7 cellular contexts compared by ENCODE assay signal in the genomic region with DNA sequence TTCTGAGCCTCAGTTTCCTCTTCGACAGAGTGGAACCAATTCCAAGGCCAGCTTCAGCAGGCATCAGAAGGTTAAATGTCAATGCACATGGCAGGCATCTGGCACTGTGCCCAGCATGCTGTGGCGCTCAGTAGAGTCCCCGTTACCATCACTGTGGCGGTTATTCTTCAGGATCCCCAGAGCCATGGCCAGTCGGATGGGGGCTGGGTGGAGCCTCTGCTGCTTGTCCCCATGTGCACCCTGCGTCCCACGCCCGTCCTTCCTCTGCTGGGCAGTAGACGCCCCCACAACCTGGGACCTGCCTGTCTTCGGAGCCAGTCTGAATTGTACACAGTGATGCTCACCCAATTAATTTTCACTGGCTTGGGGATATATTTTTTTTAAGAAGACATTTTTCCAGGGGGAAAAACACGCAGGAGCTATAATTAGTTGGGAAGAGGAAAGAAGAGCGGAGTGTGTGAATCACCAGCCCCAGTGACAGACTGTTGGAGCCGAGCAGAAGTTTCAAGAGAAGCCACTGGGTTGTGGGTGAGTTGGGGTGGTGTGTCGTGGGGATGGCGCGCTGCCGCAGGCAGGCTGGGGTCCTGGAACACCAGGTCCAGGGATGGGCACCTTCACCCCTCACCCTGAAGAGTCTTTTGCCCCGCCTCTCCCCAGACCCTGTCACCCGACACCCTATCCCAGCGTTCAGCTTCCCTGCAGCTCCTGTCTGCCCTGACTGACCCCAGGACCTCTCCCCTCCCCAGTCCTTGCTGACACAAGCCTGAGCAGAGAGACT. TPM values are rescaled to one million over a fixed set of nuclear protein-coding genes. Genes with fewer than 3 reads are reported as not detected.
DNase-seq lines count a peak whose midpoint lies in the region; ATAC-seq and TF ChIP-seq lines count a peak whose summit lies in the region.
"Had no signal": no experiment of that assay in that cellular context is flagged by ENCODE, and none has a peak within 500 bp of the region (broad histone marks: within the 10 kb centered on the region; RNA-seq: fewer than 3 reads in every experiment).

No MANE protein-coding gene starts in this region.

- H3K27ac ChIP-seq in heart left ventricle (peak overlapping the region; percentile 81 to 99 (median 93)), thyroid gland (peak overlapping the region in 2 of 3 donors; percentile 29 to 69)

- 21 to 28% (median 25%) methylated on average over 16 to 20 of the region's 20 CpGs for WGBS in heart left ventricle, 4 donors
- 69 to 74% methylated on average over 20 of the region's 20 CpGs for WGBS in thyroid gland, 2 donors

- H3K4me1 ChIP-seq in heart left ventricle (peaks cover 39 to 91% (median 79%) of the 10 kb centered on the region in 12 donors), thyroid gland (peaks cover 0 to 37% of the 10 kb centered on the region in 2 donors)

- no peak for TF ChIP-seq CTCF in heart left ventricle (IDR thresholded peaks at IDR 0.05)
- TF ChIP-seq CTCF in thyroid gland (IDR thresholded peaks at IDR 0.05): no peak

- peak; percentile 24 for DNase-seq in NCI-H2227 (lab: John Stamatoyannopoulos, UW; ENCODE audit: unreplicated experiment)
- no peak for DNase-seq in NCI-H2227 treated with DMSO at 0.1 percent for 48 hours (lab: John Stamatoyannopoulos, UW)
- DNase-seq in heart left ventricle: peak; percentile 72 to 85 (median 80)
- no peak for DNase-seq in thyroid gland
- DNase-seq in islet precursor cell: no peak
- no peak for DNase-seq in ACHN
- DNase-seq: activated CD4-positive, alpha-beta T cell treated with anti-CD3 and anti-CD28 coated beads for 4 hours had no signal

- ATAC-seq in heart left ventricle: peak; percentile 16 to 60 (median 48)

- H3K4me3 ChIP-seq in heart left ventricle (peak overlapping the region; percentile 15 to 55 (median 36)), thyroid gland (replicated peaks in 1 of 3) (no peak overlapping the region)

- intact Hi-C loops in heart left ventricle (cut with DNase I): loop anchor here in 1 of 10 donors (2.0 kb wide), 1 partner anchor 30 kb away; no protein-coding TSS in a partner anchor
- intact Hi-C loops in thyroid gland (cut with DNase I): no loop called here

- H3K36me3 ChIP-seq in heart left ventricle (no peaks in the 10 kb centered on the region), thyroid gland (no peaks in the 10 kb centered on the region)

- TF ChIP-seq POLR2A in heart left ventricle (IDR thresholded peaks at IDR 0.05): no peak
- TF ChIP-seq POLR2A in thyroid gland (IDR thresholded peaks at IDR 0.05): no peak

- in situ Hi-C loops in ACHN (cut with HindIII; ENCODE audit: low pct_ligation_motif_present, low pct_unique_long_range_greater_than_20kb, low sequenced_read_pairs): no loop called here

- H3K27me3 ChIP-seq in heart left ventricle (no peaks in the 10 kb centered on the region), thyroid gland (no peaks in the 10 kb centered on the region)

- no peaks in the 10 kb centered on the region for H3K9me3 ChIP-seq in heart left ventricle
- no peaks in the 10 kb centered on the region for H3K9me3 ChIP-seq in thyroid gland

RNA-seq across cellular contexts. Expression of gene RPL29, which starts 26.8 kb away (rescaled TPM):
- total RNA-seq in heart left ventricle (100 to 1,000 TPM; 515 to 986 (median 681) TPM), thyroid gland (1,000 to 10,000 TPM in 3 of 4 donors, 100 to 1,000 TPM in 1; 826 to 1,348 (median 1,271) TPM)
- 1,000 to 10,000 TPM; 1,354 to 1,405 TPM for polyA plus RNA-seq in heart left ventricle

RNA-seq across cellular contexts. Expression of gene DUSP7, which starts 33.9 kb away (rescaled TPM):
- total RNA-seq in heart left ventricle (10 to 100 TPM; 14.5 to 33.2 (median 20.7) TPM), thyroid gland (10 to 100 TPM in 3 of 4 donors, 1 to 10 TPM in 1; 6.9 to 10.6 (median 10.4) TPM)
- 10 to 100 TPM in 1 of 2 donors, 1 to 10 TPM in 1; 9.2 to 26.1 TPM for polyA plus RNA-seq in heart left ventricle

RNA-seq across cellular contexts. Expression of gene ACY1, which starts 39.2 kb away (rescaled TPM):
- total RNA-seq in heart left ventricle (10 to 100 TPM; 14.8 to 45.3 (median 27.7) TPM), thyroid gland (10 to 100 TPM; 34.9 to 98.8 (median 77.6) TPM)
- 10 to 100 TPM; 18.3 to 21.2 TPM for polyA plus RNA-seq in heart left ventricle

RNA-seq across cellular contexts. Expression of gene ABHD14A, which starts 47.6 kb away (rescaled TPM):
- total RNA-seq in heart left ventricle (10 to 100 TPM; 17.7 to 51.4 (median 22.1) TPM), thyroid gland (10 to 100 TPM; 20.0 to 91.9 (median 49.3) TPM)
- 10 to 100 TPM; 21.7 to 70.3 TPM for polyA plus RNA-seq in heart left ventricle

RNA-seq across cellular contexts. Expression of gene ABHD14B, which starts 48.7 kb away (rescaled TPM):
- total RNA-seq in heart left ventricle (10 to 100 TPM in 7 of 9 donors, 1 to 10 TPM in 2; 8.7 to 22.2 (median 12.3) TPM), thyroid gland (10 to 100 TPM; 64.5 to 94.9 (median 87.8) TPM)
- 10 to 100 TPM; 11.5 to 19.8 TPM for polyA plus RNA-seq in heart left ventricle

Comparison
In these comparisons a context has a peak if more than half of its experiments do, and no peak if none do; other contexts are left out.
1. DNase-seq: peak in NCI-H2227 (single experiment) and heart left ventricle (5 of 5); none in NCI-H2227 treated with DMSO at 0.1 percent for 48 hours (single experiment), thyroid gland (0 of 2), islet precursor cell (single experiment) and ACHN (single experiment).
2. H3K4me3 ChIP-seq: peak in heart left ventricle (12 of 12); none in thyroid gland (0 of 3).